ENCODE assay signal across 1 cellular context in the genomic region with DNA sequence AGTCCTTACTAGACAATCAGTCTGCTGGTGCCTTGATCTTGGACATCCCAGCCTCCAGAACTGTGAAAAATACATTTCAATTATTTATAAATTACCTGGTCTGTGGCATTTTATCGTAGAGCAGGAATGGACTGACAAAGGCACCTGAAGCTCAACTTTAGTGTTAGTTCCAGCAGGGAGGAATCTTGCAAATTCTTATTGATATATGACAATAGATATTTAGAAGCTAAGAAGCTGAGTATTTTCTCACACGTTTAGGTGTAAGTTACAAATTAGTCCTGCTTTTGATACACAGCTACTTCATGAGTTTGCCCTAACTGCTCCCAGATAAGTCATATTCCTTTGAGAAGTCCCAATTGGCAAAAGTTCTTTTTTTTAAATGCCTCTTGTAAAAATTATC.
TF ChIP-seq lines count a peak whose summit lies in the region.

No MANE protein-coding gene starts in this region.

TF ChIP-seq in GM12878, 131 proteins besides CTCF, POLR2A, EP300 and RAD21 (continued from another document):
- TF ChIP-seq IRF5 (IDR thresholded peaks at IDR 0.05; ENCODE audit: borderline replicate concordance) (no peak), SRF (IDR thresholded peaks at IDR 0.05; ENCODE audit: low read depth in 2 of 2, low read length in 2 of 2) (no peak), NR2C2 (IDR thresholded peaks at IDR 0.05; ENCODE audit: borderline replicate concordance, control insufficient read depth, insufficient read length, low read depth) (no peak), ETV6 (conservative IDR thresholded peaks at IDR 0.05 in 1 of 2, IDR thresholded peaks at IDR 0.05 in 1 of 2; ENCODE audit: borderline replicate concordance in 1 of 2, low read depth in 1 of 2) (peak in 1 of 2 experiments; percentile 95; a peak in 2 of 4 replicates), NFXL1 (IDR thresholded peaks at IDR 0.05; ENCODE audit: borderline replicate concordance) (0 out of 2 replicates have a peak, but pooled peaks have one; percentile 77)
- TF ChIP-seq, protein P1, sequence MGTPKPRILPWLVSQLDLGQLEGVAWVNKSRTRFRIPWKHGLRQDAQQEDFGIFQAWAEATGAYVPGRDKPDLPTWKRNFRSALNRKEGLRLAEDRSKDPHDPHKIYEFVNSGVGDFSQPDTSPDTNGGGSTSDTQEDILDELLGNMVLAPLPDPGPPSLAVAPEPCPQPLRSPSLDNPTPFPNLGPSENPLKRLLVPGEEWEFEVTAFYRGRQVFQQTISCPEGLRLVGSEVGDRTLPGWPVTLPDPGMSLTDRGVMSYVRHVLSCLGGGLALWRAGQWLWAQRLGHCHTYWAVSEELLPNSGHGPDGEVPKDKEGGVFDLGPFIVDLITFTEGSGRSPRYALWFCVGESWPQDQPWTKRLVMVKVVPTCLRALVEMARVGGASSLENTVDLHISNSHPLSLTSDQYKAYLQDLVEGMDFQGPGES (IDR thresholded peaks at IDR 0.05), result no peak
